Comparison of ENCODE assay signal across 1 cellular context in genomic region chr12:57829025-57829777, GRCh38.
TF ChIP-seq lines count a peak whose summit lies in the region.

No MANE protein-coding gene starts in this region.

TF ChIP-seq in HepG2, 621 proteins besides CTCF, POLR2A, EP300 and RAD21:
- TF ChIP-seq SIX4 (CRISPR knock-in tag; IDR thresholded peaks at IDR 0.05) (no peak), ZNF382 (CRISPR knock-in tag; IDR thresholded peaks at IDR 0.05; ENCODE audit: borderline replicate concordance) (no peak), SRY (CRISPR knock-in tag; IDR thresholded peaks at IDR 0.05) (no peak), MXI1 (IDR thresholded peaks at IDR 0.05; ENCODE audit: borderline replicate concordance, low read depth, low read length) (no peak), HIVEP1 (CRISPR knock-in tag; IDR thresholded peaks at IDR 0.05) (no peak), ZSCAN30 (CRISPR knock-in tag; IDR thresholded peaks at IDR 0.05) (no peak), NR1H2 (CRISPR knock-in tag; IDR thresholded peaks at IDR 0.05; ENCODE audit: borderline replicate concordance, low read depth) (no peak), HOMEZ (CRISPR knock-in tag; IDR thresholded peaks at IDR 0.05; ENCODE audit: low read depth) (no peak), ZNF552 (CRISPR knock-in tag; IDR thresholded peaks at IDR 0.05; ENCODE audit: borderline replicate concordance) (no peak), ZNF460 (CRISPR knock-in tag; IDR thresholded peaks at IDR 0.05; ENCODE audit: borderline replicate concordance) (no peak), AGO2 (optimal IDR thresholded peaks at IDR 0.05; ENCODE audit: low read depth, low read length) (no peak), ZBTB38 (CRISPR knock-in tag; IDR thresholded peaks at IDR 0.05) (no peak), RARA (CRISPR knock-in tag; IDR thresholded peaks at IDR 0.05) (no peak), ARNTL (CRISPR knock-in tag; IDR thresholded peaks at IDR 0.05) (no peak), ZNF331 (CRISPR knock-in tag; IDR thresholded peaks at IDR 0.05) (no peak), EZH2 (conservative IDR thresholded peaks at IDR 0.05; ENCODE audit: low read depth, low read length) (no peak), ZNF446 (CRISPR knock-in tag; IDR thresholded peaks at IDR 0.05) (no peak), ZKSCAN5 (CRISPR knock-in tag; IDR thresholded peaks at IDR 0.05) (no peak), ZNF44 (CRISPR knock-in tag; IDR thresholded peaks at IDR 0.05) (no peak)
